19 cellular contexts compared by ENCODE assay signal in genomic region chr15:63186065-63186464, GRCh38. TPM values are rescaled to one million over a fixed set of nuclear protein-coding genes. Genes with fewer than 3 reads are reported as not detected.
DNase-seq lines count a peak whose midpoint lies in the region; ATAC-seq, FAIRE-seq and TF ChIP-seq lines count a peak whose summit lies in the region.
"Had no signal": no experiment of that assay in that cellular context is flagged by ENCODE, and none has a peak within 500 bp of the region (broad histone marks: within the 10 kb centered on the region; RNA-seq: fewer than 3 reads in every experiment).

No MANE protein-coding gene starts in this region.

- TF ChIP-seq RAD21 in A549 (conservative IDR thresholded peaks at IDR 0.05 in 1 of 2, IDR thresholded peaks at IDR 0.05 in 1 of 2), result no peak

- 0 out of 2 replicates have a peak, but pooled peaks cover 5% of the 10 kb centered on the region for H4K20me1 ChIP-seq in GM23338 (replicated peaks; ENCODE audit: insufficient read depth)
- H4K20me1 ChIP-seq in astrocyte (ENCODE audit: insufficient read depth, low read length), result no peaks in the 10 kb centered on the region

- H3K27ac Mint-ChIP-seq in GM23338, result no peak overlapping the region
- H3K27ac Mint-ChIP-seq in astrocyte (ENCODE audit: unreplicated experiment), result peak overlapping the region; percentile 65
- H3K27ac Mint-ChIP-seq: T-helper 17 cell had no signal

- H3K4me3 ChIP-seq in A549 (no peak overlapping the region), GM23338 (no peak overlapping the region), astrocyte (ENCODE audit: insufficient read depth, low read depth, low read length) (no peak overlapping the region), foreskin fibroblast (ENCODE audit: low read depth in 1 of 2, low read length in 2 of 2) (no peak overlapping the region), heart left ventricle (no peak overlapping the region), mucosa of descending colon (no peak overlapping the region)
- H3K4me3 ChIP-seq: heart right ventricle, upper lobe of right lung had no signal

- no peak for ATAC-seq in A549
- no peak for ATAC-seq in GM23338
- ATAC-seq in heart left ventricle, result no peak
- no peak for ATAC-seq in mucosa of descending colon
- no peak for ATAC-seq in sciatic nerve
- ATAC-seq: activated T-cell treated with anti-CD3 and anti-CD28 coated beads, Interleukin-2, amount 50 U/mL, for 4 hours; heart right ventricle; left ventricle myocardium superior; T-helper 17 cell; upper lobe of right lung had no signal

- TF ChIP-seq POLR2A in A549 (IDR thresholded peaks at IDR 0.05; ENCODE audit: low read length) (no peak), heart left ventricle (IDR thresholded peaks at IDR 0.05) (no peak)

- H3F3A ChIP-seq in GM23338 (replicated peaks; ENCODE audit: low read depth), result no peaks in the 10 kb centered on the region; the same call in 1 of the 2 replicates

- H3K9me3 ChIP-seq in A549 (no peaks in the 10 kb centered on the region), astrocyte (ENCODE audit: insufficient read depth, low read depth, low read length) (no peaks in the 10 kb centered on the region), heart left ventricle (no peaks in the 10 kb centered on the region), mucosa of descending colon (no peaks in the 10 kb centered on the region)
- H3K9me3 ChIP-seq: heart right ventricle, upper lobe of right lung had no signal

- no peak for TF ChIP-seq EP300 in A549 (IDR thresholded peaks at IDR 0.05)

- H3K9me3 Mint-ChIP-seq in GM23338 (no peaks in the 10 kb centered on the region), astrocyte (ENCODE audit: unreplicated experiment) (no peaks in the 10 kb centered on the region)
- H3K9me3 Mint-ChIP-seq: activated T-cell treated with anti-CD3 and anti-CD28 coated beads, Interleukin-2, amount 50 U/mL, for 4 hours had no signal

- H3K9me2 ChIP-seq in GM23338 (ENCODE audit: insufficient read depth), result no peaks in the 10 kb centered on the region

- H3K27ac ChIP-seq in A549 (peak overlapping the region; percentile 52 to 70), GM23338 (ENCODE audit: low read depth) (no peak overlapping the region), astrocyte (ENCODE audit: low read depth, low read length) (peak overlapping the region; percentile 1), heart left ventricle (no peak overlapping the region)
- H3K27ac ChIP-seq: heart right ventricle, HL-60, upper lobe of right lung had no signal

- CTCF ChIA-PET in A549 (lab: Yijun Ruan, JAX), result interaction anchor here (0.8 to 2.4 kb wide), 9 partner anchors 9 to 882 kb away, joined by 3 to 12 read pairs (median 5); no protein-coding TSS in a partner anchor

- intact Hi-C loops in heart left ventricle (cut with DNase I) (loop anchor here in 4 of 10 donors (2.0 to 10.0 kb wide), 4 partner anchors 64 to 219 kb away; partner anchors contain the start of genes APH1B (in 2 of the 4) and LACTB (in 1 of the 4)), mucosa of descending colon (cut with DNase I, micrococcal nuclease) (no loop called here), sciatic nerve (cut with DNase I) (no loop called here)

- no peak for TF ChIP-seq CTCF in A549 (IDR thresholded peaks at IDR 0.05)
- TF ChIP-seq CTCF in GM23338 (conservative IDR thresholded peaks at IDR 0.05; ENCODE audit: low read depth in 2 of 2), result no peak
- no peak for TF ChIP-seq CTCF in astrocyte (IDR thresholded peaks at IDR 0.05; ENCODE audit: insufficient read depth, low read depth, low read length)
- TF ChIP-seq CTCF in foreskin fibroblast (IDR thresholded peaks at IDR 0.05; ENCODE audit: low read depth, low read length), result no peak
- no peak for TF ChIP-seq CTCF in heart left ventricle (IDR thresholded peaks at IDR 0.05)
- no peak for TF ChIP-seq CTCF in mucosa of descending colon (IDR thresholded peaks at IDR 0.05)

- H3K4me1 Mint-ChIP-seq in GM23338 (peaks cover 19% of the 10 kb centered on the region), astrocyte (ENCODE audit: low read depth, unreplicated experiment) (peaks cover 16% of the 10 kb centered on the region)

- H3K79me2 ChIP-seq in GM23338 (replicated peaks; ENCODE audit: insufficient read depth), result peaks cover 15% of the 10 kb centered on the region
- H3K79me2 ChIP-seq in astrocyte (ENCODE audit: insufficient read depth, low read length), result peaks cover 13% of the 10 kb centered on the region

- no peaks in the 10 kb centered on the region for H3K36me3 Mint-ChIP-seq in GM23338 (ENCODE audit: low read depth)
- no peaks in the 10 kb centered on the region for H3K36me3 Mint-ChIP-seq in astrocyte (ENCODE audit: low read depth, unreplicated experiment)

- H3K4me2 ChIP-seq in A549 (peak overlapping the region; percentile 59), GM23338 (no peak overlapping the region), astrocyte (ENCODE audit: low read length) (no peak overlapping the region)

- no peak overlapping the region for H3K9ac ChIP-seq in astrocyte (ENCODE audit: low read length)

- 41% methylated on average over 2 of the region's 2 CpGs for WGBS in A549 (ENCODE audit: missing lambda C conversion rate)
- WGBS in heart left ventricle, 4 donors, result 41 to 82% (median 54%) methylated on average over 2 of the region's 2 CpGs

- H3K27me3 Mint-ChIP-seq in GM23338 (ENCODE audit: insufficient read depth, low read depth, poor library complexity) (peaks cover 9% of the 10 kb centered on the region), astrocyte (ENCODE audit: low read depth, unreplicated experiment) (no peaks in the 10 kb centered on the region)
- H3K27me3 Mint-ChIP-seq: T-helper 17 cell had no signal

- H3K4me1 ChIP-seq in A549 (peaks cover 34% of the 10 kb centered on the region), GM23338 (ENCODE audit: insufficient read depth) (peaks cover 23% of the 10 kb centered on the region), astrocyte (ENCODE audit: insufficient read depth, low read length) (peaks cover 27% of the 10 kb centered on the region), heart left ventricle (peaks cover 0 to 17% (median 7%) of the 10 kb centered on the region in 12 donors), mucosa of descending colon (ENCODE audit: low read depth) (peaks cover 5% of the 10 kb centered on the region)
- H3K4me1 ChIP-seq: upper lobe of right lung had no signal

- no peak overlapping the region for H3K4me3 Mint-ChIP-seq in GM23338
- H3K4me3 Mint-ChIP-seq in astrocyte (ENCODE audit: unreplicated experiment), result no peak overlapping the region
- H3K4me3 Mint-ChIP-seq: activated T-cell treated with anti-CD3 and anti-CD28 coated beads, Interleukin-2, amount 50 U/mL, for 4 hours; T-helper 17 cell had no signal

- H3K36me3 ChIP-seq in GM23338 (ENCODE audit: insufficient read depth) (no peaks in the 10 kb centered on the region), astrocyte (ENCODE audit: insufficient read depth, low read length) (no peaks in the 10 kb centered on the region), heart left ventricle (no peaks in the 10 kb centered on the region), mucosa of descending colon (ENCODE audit: low read depth) (no peaks in the 10 kb centered on the region)
- H3K36me3 ChIP-seq: heart right ventricle, upper lobe of right lung had no signal

- H3K27me3 ChIP-seq in GM23338 (ENCODE audit: insufficient read depth) (no peaks in the 10 kb centered on the region), astrocyte (ENCODE audit: insufficient read depth, low read length) (no peaks in the 10 kb centered on the region), heart left ventricle (no peaks in the 10 kb centered on the region)
- H3K27me3 ChIP-seq: heart right ventricle, upper lobe of right lung had no signal

- FAIRE-seq in A549 (lab: Jason Lieb, UNC) (peak; percentile 88), astrocyte (lab: Jason Lieb, UNC) (no peak)
- FAIRE-seq: GM12891, H54 had no signal

- DNase-seq in A549 (ENCODE audit: low read depth in 1 of 2, low spot score in 1 of 2) (peak; percentile 52 to 66), GM23338 (ENCODE audit: low spot score) (no peak), astrocyte (ENCODE audit: low read depth) (peak; percentile 45), foreskin fibroblast (peak; percentile 64 to 83), putamen (ENCODE audit: low spot score) (no peak), heart left ventricle (no peak), mucosa of descending colon (no peak), sciatic nerve (ENCODE audit: low spot score) (no peak)
- DNase-seq: activated CD4-positive, alpha-beta T cell treated with anti-CD3 and anti-CD28 coated beads for 4 hours; activated T-cell treated with anti-CD3 and anti-CD28 coated beads, Interleukin-2, amount 50 U/mL, for 4 hours; aorta; DMS79 treated with DMSO at 0.1 percent for 48 hours; heart right ventricle; left ventricle myocardium superior; T-helper 17 cell; upper lobe of right lung had no signal

- POLR2A ChIA-PET in A549 (lab: Yijun Ruan, JAX), result interaction anchor here (1.1 to 2.5 kb wide), 2 partner anchors 29 to 91 kb away, joined by 3 to 13 read pairs; partner anchors contain the start of genes APH1B and RPS27L

- 0 out of 2 replicates have a peak overlapping the region, but pooled peaks have one; percentile 47 for H2AFZ ChIP-seq in GM23338
- no peak overlapping the region for H2AFZ ChIP-seq in astrocyte (ENCODE audit: low read depth, low read length)

RNA-seq across cellular contexts. Expression of gene RAB8B, which starts 3.3 kb away (rescaled TPM):
- 28.8 and 41.4 TPM in 2 replicates for polyA plus RNA-seq in A549 (2011; rRNA removed)
- 7.0 and 7.8 TPM in 2 replicates for polyA plus RNA-seq in A549 (2012; cell fraction: cytosol; rRNA removed)
- 1.2 and 2.2 TPM in 2 replicates for polyA plus RNA-seq in A549 (2012; cell fraction: nucleus; rRNA removed)
- polyA plus RNA-seq in A549 (2017; fragmentation: RNase III; extraction: RNeasy Plus Mini Kit Qiagen cat#74134 plus additional on column Dnase treatment), result 19.5 to 22.2 TPM (median 21.5 TPM) in 3 replicates
- 13.6 and 14.7 TPM in 2 replicates for polyA minus RNA-seq in A549 (2011; rRNA and poly(A)+ RNA removed)
- 38.1 and 41.7 TPM in 2 replicates for total RNA-seq in GM23338 (2014; rRNA removed; shearing (Covaris generic))
- 23.2 and 23.5 TPM in 2 replicates for polyA plus RNA-seq in GM23338 (2016; fragmentation: Nextera tagmentation; extraction: Ambion mirVana)
- 45.7 and 49.3 TPM in 2 replicates for total RNA-seq in astrocyte
- total RNA-seq in heart left ventricle, result 10 to 100 TPM in 2 of 9 donors, 1 to 10 TPM in 7; 6.3 to 32.6 (median 8.4) TPM
- polyA plus RNA-seq in heart left ventricle, result 1 to 10 TPM; 2.5 to 6.2 TPM
- 10 to 100 TPM in 2 of 3 donors, 1 to 10 TPM in 1; 7.4 to 26.4 (median 18.3) TPM for total RNA-seq in mucosa of descending colon
- total RNA-seq in sciatic nerve, result 69.4 TPM

RNA-seq across cellular contexts. Expression of gene RPS27L, which starts 28.8 kb away (rescaled TPM):
- polyA plus RNA-seq in A549 (2011; rRNA removed) (742 and 748 TPM in 2 replicates), A549 (2017; fragmentation: RNase III; extraction: RNeasy Plus Mini Kit Qiagen cat#74134 plus additional on column Dnase treatment) (609 to 664 TPM (median 641 TPM) in 3 replicates), GM23338 (2016; fragmentation: Nextera tagmentation; extraction: Ambion mirVana) (1,011 and 1,086 TPM in 2 replicates), heart left ventricle (100 to 1,000 TPM in 1 of 2 donors, 10 to 100 TPM in 1; 53.4 to 141 TPM)
- polyA plus RNA-seq in A549 (2012; cell fraction: cytosol; rRNA removed), result 258 and 280 TPM in 2 replicates
- 43.1 and 51.1 TPM in 2 replicates for polyA plus RNA-seq in A549 (2012; cell fraction: nucleus; rRNA removed)
- polyA minus RNA-seq in A549 (2011; rRNA and poly(A)+ RNA removed), result 38.3 and 59.2 TPM in 2 replicates
- 48.2 and 85.9 TPM in 2 replicates for total RNA-seq in GM23338 (2014; rRNA removed; shearing (Covaris generic))
- total RNA-seq in astrocyte (428 and 484 TPM in 2 replicates), heart left ventricle (100 to 1,000 TPM in 7 of 9 donors, 10 to 100 TPM in 2; 61.3 to 221 (median 137) TPM), mucosa of descending colon (100 to 1,000 TPM; 187 to 234 (median 208) TPM), sciatic nerve (118 TPM)

Comparison
In these comparisons a context has a peak if more than half of its experiments do, and no peak if none do; other contexts are left out.
1. DNase-seq: peak in A549 (2 of 2), astrocyte (single experiment) and foreskin fibroblast (2 of 2); none in GM23338 (single experiment), putamen (single experiment), heart left ventricle (0 of 5), mucosa of descending colon (0 of 3) and sciatic nerve (single experiment).
2. H3K27ac ChIP-seq: peak in A549 (2 of 2) and astrocyte (single experiment); none in GM23338 (single experiment) and heart left ventricle (0 of 12).